8 cellular contexts compared by ENCODE assay signal in the genomic region with DNA sequence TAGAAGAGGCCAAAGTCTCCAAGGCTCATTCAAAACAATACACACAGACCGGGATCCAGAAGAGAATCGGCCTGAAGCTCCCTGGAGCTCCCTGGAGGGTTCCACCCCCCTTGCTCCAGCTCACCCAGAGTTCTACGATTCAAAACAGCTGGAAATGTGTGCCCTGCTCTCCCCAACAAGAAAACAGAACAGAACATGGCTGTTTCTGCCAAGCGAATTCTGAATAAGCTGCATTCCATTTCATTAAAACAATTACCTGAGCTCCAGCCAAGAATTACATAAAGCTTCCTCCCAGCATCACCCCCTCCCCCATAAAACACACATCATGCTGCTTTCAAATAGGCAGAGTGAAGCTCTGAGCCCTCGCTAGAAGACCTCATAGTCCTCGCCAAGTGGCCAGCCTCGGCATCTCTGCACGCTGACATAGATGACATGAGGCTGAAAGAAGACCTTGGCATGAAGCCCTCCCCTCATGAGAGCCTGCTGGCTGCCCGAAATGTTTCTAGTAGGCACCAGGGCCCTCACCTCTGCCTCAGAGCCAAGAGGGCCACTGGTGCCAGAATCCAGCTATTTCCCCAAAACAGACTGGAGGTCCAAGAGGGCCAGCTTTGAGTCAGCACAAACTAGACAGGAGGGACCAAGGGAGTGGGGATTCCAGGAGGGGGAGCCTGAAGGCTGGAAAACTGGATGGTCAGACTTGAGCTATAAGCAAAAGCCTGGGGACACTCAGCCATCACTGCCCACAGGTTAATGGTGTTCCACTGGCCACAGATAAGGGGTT. TPM values are rescaled to one million over a fixed set of nuclear protein-coding genes. Genes with fewer than 3 reads are reported as not detected.
A peak's percentile ranks its signal among the peaks of the same experiment; 100 is the strongest.
DNase-seq lines count a peak whose midpoint lies in the region; ATAC-seq and TF ChIP-seq lines count a peak whose summit lies in the region.

No MANE protein-coding gene starts in this region.

- H3K4me1 ChIP-seq in parathyroid adenoma: peaks cover 8% of the 10 kb centered on the region

- H3K4me2 ChIP-seq in parathyroid adenoma (ENCODE audit: low read length): peak overlapping the region; percentile 11

- POLR2A ChIA-PET in activated CD4-positive, alpha-beta memory T cell treated with anti-CD3 and anti-CD28 coated beads, Interleukin-2, amount 10 ng/mL, durations not matched to agents 7 days and 5 days (lab: Charles Lee): interaction anchor here (1.5 to 16.9 kb wide), 7 partner anchors 5 to 57 kb away, joined by 4 to 338 read pairs (median 232); a partner anchor contains a TSS

- peak overlapping the region; percentile 71 for H3K27ac ChIP-seq in parathyroid adenoma

- H3K36me3 Mint-ChIP-seq in activated CD4-positive, alpha-beta memory T cell treated with anti-CD3 and anti-CD28 coated beads, Interleukin-2, amount 10 ng/mL, durations not matched to agents 7 days and 5 days (ENCODE audit: low read depth): peaks cover 75% of the 10 kb centered on the region
- H3K36me3 Mint-ChIP-seq in stimulated activated naive B cell treated with anti-CD40 and anti-IgM and Interleukin-4, amounts not matched to agents 10 μg/mL and 1 μg/mL and 100 μg/mL, for 72 hours: peaks cover 0 to 8% of the 10 kb centered on the region in 2 donors

- no peaks in the 10 kb centered on the region for H3K9me3 ChIP-seq in parathyroid adenoma (ENCODE audit: control insufficient read depth, low read length)

- no peak overlapping the region for H3K9ac ChIP-seq in parathyroid adenoma

- DNase-seq in GM03348 (ENCODE audit: low spot score): peak; percentile 89
- DNase-seq in activated CD4-positive, alpha-beta memory T cell treated with anti-CD3 and anti-CD28 coated beads, Interleukin-2, amount 10 ng/mL, durations not matched to agents 7 days and 5 days: no peak
- DNase-seq in glomerular endothelial cell (ENCODE audit: extremely low read depth, low read depth, low spot score): peak; percentile 92
- DNase-seq in HK-2 (ENCODE audit: unreplicated experiment): no peak
- DNase-seq in stimulated activated naive B cell treated with anti-CD40 and anti-IgM and Interleukin-4, amounts not matched to agents 10 μg/mL and 1 μg/mL and 100 μg/mL, for 72 hours: no peak

- ATAC-seq in HG03354 (IDR thresholded peaks at IDR 0.05; ENCODE audit: poor library complexity, severe bottlenecking, unreplicated experiment) (no peak), GM18868 (IDR thresholded peaks at IDR 0.05; ENCODE audit: unreplicated experiment) (no peak)
- ATAC-seq in stimulated activated naive B cell treated with anti-CD40 and anti-IgM and Interleukin-4, amounts not matched to agents 10 μg/mL and 1 μg/mL and 100 μg/mL, for 72 hours (replicated peaks): no peak

- no peak for TF ChIP-seq CTCF in parathyroid adenoma (IDR thresholded peaks at IDR 0.05)

- no peaks in the 10 kb centered on the region for H3K27me3 ChIP-seq in parathyroid adenoma (ENCODE audit: control insufficient read depth, insufficient read depth, low read length)

- peaks cover 71% of the 10 kb centered on the region for H3K79me2 ChIP-seq in parathyroid adenoma

- CTCF ChIA-PET in activated CD4-positive, alpha-beta memory T cell treated with anti-CD3 and anti-CD28 coated beads, Interleukin-2, amount 10 ng/mL, durations not matched to agents 7 days and 5 days (lab: Charles Lee): interaction anchor here (1.0 to 15.9 kb wide), 5 partner anchors 8 to 56 kb away, joined by 3 to 561 read pairs (median 6); a partner anchor contains a TSS

- H3K4me3 ChIP-seq in parathyroid adenoma (ENCODE audit: low read depth, low read length): no peak overlapping the region

- peaks cover 91% of the 10 kb centered on the region for H3K4me1 Mint-ChIP-seq in activated CD4-positive, alpha-beta memory T cell treated with anti-CD3 and anti-CD28 coated beads, Interleukin-2, amount 10 ng/mL, durations not matched to agents 7 days and 5 days
- H3K4me1 Mint-ChIP-seq in stimulated activated naive B cell treated with anti-CD40 and anti-IgM and Interleukin-4, amounts not matched to agents 10 μg/mL and 1 μg/mL and 100 μg/mL, for 72 hours: peaks cover 18 to 22% of the 10 kb centered on the region in 2 donors

- peak overlapping the region; percentile 10 for H2AFZ ChIP-seq in parathyroid adenoma

- H3K4me3 Mint-ChIP-seq in activated CD4-positive, alpha-beta memory T cell treated with anti-CD3 and anti-CD28 coated beads, Interleukin-2, amount 10 ng/mL, durations not matched to agents 7 days and 5 days: no peak overlapping the region
- no peak overlapping the region for H3K4me3 Mint-ChIP-seq in stimulated activated naive B cell treated with anti-CD40 and anti-IgM and Interleukin-4, amounts not matched to agents 10 μg/mL and 1 μg/mL and 100 μg/mL, for 72 hours

- no peaks in the 10 kb centered on the region for H3K36me3 ChIP-seq in parathyroid adenoma (ENCODE audit: control insufficient read depth, insufficient read depth, low read length)

- no peaks in the 10 kb centered on the region for H3K27me3 Mint-ChIP-seq in activated CD4-positive, alpha-beta memory T cell treated with anti-CD3 and anti-CD28 coated beads, Interleukin-2, amount 10 ng/mL, durations not matched to agents 7 days and 5 days
- peaks cover 60 to 67% of the 10 kb centered on the region in 2 donors for H3K27me3 Mint-ChIP-seq in stimulated activated naive B cell treated with anti-CD40 and anti-IgM and Interleukin-4, amounts not matched to agents 10 μg/mL and 1 μg/mL and 100 μg/mL, for 72 hours

- H3K27ac Mint-ChIP-seq in activated CD4-positive, alpha-beta memory T cell treated with anti-CD3 and anti-CD28 coated beads, Interleukin-2, amount 10 ng/mL, durations not matched to agents 7 days and 5 days: peak overlapping the region; percentile 67
- no peak overlapping the region for H3K27ac Mint-ChIP-seq in stimulated activated naive B cell treated with anti-CD40 and anti-IgM and Interleukin-4, amounts not matched to agents 10 μg/mL and 1 μg/mL and 100 μg/mL, for 72 hours

- H3K9me3 Mint-ChIP-seq in activated CD4-positive, alpha-beta memory T cell treated with anti-CD3 and anti-CD28 coated beads, Interleukin-2, amount 10 ng/mL, durations not matched to agents 7 days and 5 days: no peaks in the 10 kb centered on the region
- no peaks in the 10 kb centered on the region for H3K9me3 Mint-ChIP-seq in stimulated activated naive B cell treated with anti-CD40 and anti-IgM and Interleukin-4, amounts not matched to agents 10 μg/mL and 1 μg/mL and 100 μg/mL, for 72 hours

RNA-seq across cellular contexts. Expression of a gene that starts 8.3 kb away (rescaled TPM):
- 100 to 1,000 TPM; 271 to 274 TPM for total RNA-seq in activated CD4-positive, alpha-beta memory T cell treated with anti-CD3 and anti-CD28 coated beads, Interleukin-2, amount 10 ng/mL, durations not matched to agents 7 days and 5 days
- total RNA-seq in glomerular endothelial cell: 279 and 332 TPM in 2 replicates

RNA-seq across cellular contexts. Expression of a gene that starts 34.5 kb away (rescaled TPM):
- total RNA-seq in activated CD4-positive, alpha-beta memory T cell treated with anti-CD3 and anti-CD28 coated beads, Interleukin-2, amount 10 ng/mL, durations not matched to agents 7 days and 5 days: 1,000 to 10,000 TPM; 3,547 to 4,143 TPM
- under 0.01 TPM in 2 replicates for total RNA-seq in glomerular endothelial cell

RNA-seq across cellular contexts. Expression of a gene that starts 35.8 kb away (rescaled TPM):
- total RNA-seq in activated CD4-positive, alpha-beta memory T cell treated with anti-CD3 and anti-CD28 coated beads, Interleukin-2, amount 10 ng/mL, durations not matched to agents 7 days and 5 days: 1,000 to 10,000 TPM; 1,910 to 2,156 TPM
- under 0.01 TPM in 2 replicates for total RNA-seq in glomerular endothelial cell

RNA-seq across cellular contexts. Expression of a gene that starts 44.9 kb away (rescaled TPM):
- 1 to 10 TPM; 1.6 to 1.7 TPM for total RNA-seq in activated CD4-positive, alpha-beta memory T cell treated with anti-CD3 and anti-CD28 coated beads, Interleukin-2, amount 10 ng/mL, durations not matched to agents 7 days and 5 days
- total RNA-seq in glomerular endothelial cell: 0.24 and 0.88 TPM in 2 replicates

RNA-seq across cellular contexts. Expression of a gene that starts 56.3 kb away (rescaled TPM):
- 1,000 to 10,000 TPM; 1,823 to 1,853 TPM for total RNA-seq in activated CD4-positive, alpha-beta memory T cell treated with anti-CD3 and anti-CD28 coated beads, Interleukin-2, amount 10 ng/mL, durations not matched to agents 7 days and 5 days
- total RNA-seq in glomerular endothelial cell: 2,362 and 4,447 TPM in 2 replicates

Comparison
In these comparisons a context has a peak if more than half of its experiments do, and no peak if none do; other contexts are left out.
1. DNase-seq: peak in GM03348 (single experiment) and glomerular endothelial cell (single experiment); none in activated CD4-positive, alpha-beta memory T cell treated with anti-CD3 and anti-CD28 coated beads, Interleukin-2, amount 10 ng/mL, durations not matched to agents 7 days and 5 days (single experiment), HK-2 (single experiment) and stimulated activated naive B cell treated with anti-CD40 and anti-IgM and Interleukin-4, amounts not matched to agents 10 μg/mL and 1 μg/mL and 100 μg/mL, for 72 hours (single experiment).
2. RNA of a gene that starts 34.5 kb away (total RNA-seq): 3,547 to 4,143 TPM in activated CD4-positive, alpha-beta memory T cell treated with anti-CD3 and anti-CD28 coated beads, Interleukin-2, amount 10 ng/mL, durations not matched to agents 7 days and 5 days; under 0.01 TPM in glomerular endothelial cell; every median in the first group is over 1,000 times any median in the second.
3. RNA of a gene that starts 35.8 kb away (total RNA-seq): 1,910 to 2,156 TPM in activated CD4-positive, alpha-beta memory T cell treated with anti-CD3 and anti-CD28 coated beads, Interleukin-2, amount 10 ng/mL, durations not matched to agents 7 days and 5 days; under 0.01 TPM in glomerular endothelial cell; every median in the first group is over 1,000 times any median in the second.